Comparison of ENCODE assay signal across 1 cellular context in genomic region chr4:102828497-102828808, GRCh38.
A peak's percentile ranks its signal among the peaks of the same experiment; 100 is the strongest.
TF ChIP-seq lines count a peak whose summit lies in the region.

No MANE protein-coding gene starts in this region.

TF ChIP-seq in GM12878, 131 proteins besides CTCF, POLR2A, EP300 and RAD21 (continued from another document):
- TF ChIP-seq SKIL (IDR thresholded peaks at IDR 0.05; ENCODE audit: low read depth, poor library complexity, severe bottlenecking) (peak; percentile 3), SPI1 (IDR thresholded peaks at IDR 0.05; ENCODE audit: borderline replicate concordance, insufficient read depth, low read depth, low read length) (no peak), MTA3 (IDR thresholded peaks at IDR 0.05; ENCODE audit: borderline replicate concordance, low read length) (no peak), POLR2AphosphoS5 (IDR thresholded peaks at IDR 0.05; ENCODE audit: low read length) (peak; percentile 16), BACH1 (IDR thresholded peaks at IDR 0.05; ENCODE audit: borderline replicate concordance) (peak; percentile 57), IRF4 (IDR thresholded peaks at IDR 0.05; ENCODE audit: low read depth, low read length) (0 out of 2 replicates have a peak, but pooled peaks have one; percentile 5), NR2F1 (conservative IDR thresholded peaks at IDR 0.05) (no peak)
